8 cellular contexts compared by ENCODE assay signal in the genomic region with DNA sequence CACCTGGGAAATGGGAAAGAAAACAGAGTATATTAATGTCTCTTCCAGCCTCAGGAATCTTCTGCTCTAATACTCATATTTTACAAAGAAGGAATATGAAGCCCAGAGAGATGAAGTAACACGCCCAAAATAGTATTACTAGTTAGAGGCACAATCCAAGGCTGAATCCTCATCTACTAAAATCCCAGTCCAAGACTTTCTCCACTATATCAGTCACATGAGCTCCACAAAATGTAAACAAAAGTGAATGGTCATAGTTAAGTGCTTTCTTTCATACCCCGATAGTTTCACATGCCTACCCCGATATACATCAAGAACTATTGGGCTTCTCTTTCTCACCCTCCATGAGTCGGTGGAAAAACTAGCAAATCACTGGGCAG. TPM values are rescaled to one million over a fixed set of nuclear protein-coding genes. Genes with fewer than 3 reads are reported as not detected.
DNase-seq lines count a peak whose midpoint lies in the region; ATAC-seq, FAIRE-seq and TF ChIP-seq lines count a peak whose summit lies in the region.

No MANE protein-coding gene starts in this region.

- no peak overlapping the region for H4K91ac ChIP-seq in trophoblast cell (ENCODE audit: low read depth, low read length)

- H2BK120ac ChIP-seq in trophoblast cell (ENCODE audit: insufficient read depth, low read length, poor library complexity) = peak overlapping the region; percentile 68

- peak overlapping the region; percentile 74 for H3K4ac ChIP-seq in trophoblast cell (ENCODE audit: low read depth, low read length)

- H3K27me3 ChIP-seq in SJSA1 (replicated peaks) (no peaks in the 10 kb centered on the region; the same call in 1 of the 2 replicates), trophoblast cell (ENCODE audit: insufficient read depth, low read length) (no peaks in the 10 kb centered on the region)

- peaks cover 7% of the 10 kb centered on the region for H3K79me2 ChIP-seq in trophoblast cell (ENCODE audit: control insufficient read depth, insufficient read depth, low read length, poor library complexity)

- H3K14ac ChIP-seq in trophoblast cell (ENCODE audit: low read length) = peak overlapping the region; percentile 68

- DNase-seq in SJSA1 (ENCODE audit: low read depth in 1 of 2, low spot score in 2 of 2) = no peak
- DNase-seq in fibroblast of peridontal ligament (ENCODE audit: extremely low read depth) = peak; percentile 71
- DNase-seq in trophoblast cell = no peak
- no peak for DNase-seq in GM13976 (ENCODE audit: low spot score)
- DNase-seq in effector CD4-positive, alpha-beta T cell = no peak
- no peak for DNase-seq in RCC 7860 (ENCODE audit: low spot score)

- H3K18ac ChIP-seq in trophoblast cell (ENCODE audit: low read length) = peak overlapping the region; percentile 9

- H3K9me3 ChIP-seq in SJSA1 (replicated peaks) (no peaks in the 10 kb centered on the region), trophoblast cell (ENCODE audit: insufficient read depth, low read depth, low read length) (no peaks in the 10 kb centered on the region)

- peak overlapping the region; percentile 58 for H3K4me2 ChIP-seq in trophoblast cell (ENCODE audit: low read length)

- ATAC-seq in GM21360 (IDR thresholded peaks at IDR 0.05; ENCODE audit: unreplicated experiment) (peak; percentile 11), HG02798 (IDR thresholded peaks at IDR 0.05; ENCODE audit: poor library complexity, unreplicated experiment) (no peak)

- H3K23ac ChIP-seq in trophoblast cell (ENCODE audit: low read length) = no peak overlapping the region

- peaks cover 24% of the 10 kb centered on the region for H3K36me3 ChIP-seq in SJSA1
- H3K36me3 ChIP-seq in trophoblast cell (ENCODE audit: control insufficient read depth in 1 of 2, insufficient read depth in 2 of 2, low read length in 2 of 2) = peaks cover 4 to 5% of the 10 kb centered on the region in 2 experiments

- FAIRE-seq in RCC 7860 (lab: Jason Lieb, UNC) = no peak

- H4K12ac ChIP-seq in trophoblast cell (ENCODE audit: low read depth, low read length) = peak overlapping the region; percentile 97

- H3K4me3 ChIP-seq in SJSA1 = peak overlapping the region; percentile 63
- peak overlapping the region; percentile 83 for H3K4me3 ChIP-seq in trophoblast cell (ENCODE audit: low read depth, low read length)

- whole genome bisulfite sequencing in trophoblast cell (ENCODE audit: extremely low coverage, insufficient coverage, insufficient read length) = no CpG with 5 or more reads among the region's 4 CpGs

- peak overlapping the region; percentile 85 for H2AFZ ChIP-seq in trophoblast cell (ENCODE audit: insufficient read depth, low read length, poor library complexity)

- H2BK5ac ChIP-seq in trophoblast cell (ENCODE audit: low read depth, low read length, poor library complexity) = no peak overlapping the region

- H3K27ac ChIP-seq in SJSA1 (peak overlapping the region; percentile 54), trophoblast cell (ENCODE audit: low read depth, low read length) (no peak overlapping the region)

- no peak for TF ChIP-seq CTCF in GM13976 (IDR thresholded peaks at IDR 0.05; ENCODE audit: borderline replicate concordance, control extremely low read depth, extremely low read depth, insufficient read depth, missing control alignments)

- H3K4me1 ChIP-seq in SJSA1 (replicated peaks) (peaks cover 13% of the 10 kb centered on the region), trophoblast cell (ENCODE audit: control insufficient read depth in 1 of 2, insufficient read depth in 2 of 2, low read length in 2 of 2) (peaks cover 0 to 5% of the 10 kb centered on the region in 2 experiments)

- H3K9ac ChIP-seq in trophoblast cell (ENCODE audit: low read length) = peak overlapping the region; percentile 96

- no peak overlapping the region for H2BK12ac ChIP-seq in trophoblast cell (ENCODE audit: low read length)

- in situ Hi-C loops in GM13976 (cut with MboI; ENCODE audit: low sequenced_read_pairs, unreplicated experiment) = no loop called here

- H4K8ac ChIP-seq in trophoblast cell (ENCODE audit: low read depth, low read length) = peak overlapping the region; percentile 96

- H3K79me1 ChIP-seq in trophoblast cell (ENCODE audit: low read length) = peaks cover 8% of the 10 kb centered on the region

- peak overlapping the region; percentile 44 for H2AK5ac ChIP-seq in trophoblast cell (ENCODE audit: low read length)

RNA-seq across cellular contexts. Expression of a gene that starts 1.0 kb away (rescaled TPM):
- 17.7 and 22.3 TPM in 2 replicates for total RNA-seq in SJSA1 (2014; rRNA removed; shearing (Covaris generic))
- polyA plus RNA-seq in trophoblast cell (2013) = 13.2 TPM in 2 replicates
